ENCODE assay signal across 25 cellular contexts in the genomic region with DNA sequence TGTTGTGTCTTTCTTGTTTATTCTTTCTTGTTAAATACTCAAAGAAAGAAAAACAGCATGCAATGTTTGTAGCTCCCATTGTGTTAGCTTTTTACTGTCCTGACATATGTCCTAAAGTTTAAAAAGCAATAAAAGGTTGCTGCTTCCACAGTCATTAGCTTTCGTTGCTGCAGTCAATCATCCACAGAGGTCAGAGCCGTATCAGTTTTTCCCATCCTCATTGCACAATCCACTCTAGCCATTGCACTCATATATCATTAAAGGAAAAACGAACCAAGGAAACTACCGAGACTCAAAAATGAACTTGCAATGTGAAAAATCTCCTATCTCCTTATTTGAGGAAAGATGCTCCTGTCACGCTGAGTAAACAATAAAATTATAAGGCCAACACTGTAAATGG.
"Had no signal": no experiment of that assay in that cellular context is flagged by ENCODE, and none has a peak within 500 bp of the region (broad histone marks: within the 10 kb centered on the region; RNA-seq: fewer than 3 reads in every experiment).

No MANE protein-coding gene starts in this region.

- H3K4me1 ChIP-seq: heart right ventricle, left ventricle myocardium inferior, right atrium auricular region, stomach, testis, thyroid gland, transverse colon, upper lobe of left lung, vagina had no signal

- H3K4me1 Mint-ChIP-seq: naive B cell; natural killer cell; stimulated activated naive B cell treated with anti-CD40 and anti-IgM and Interleukin-4, amounts not matched to agents 10 μg/mL and 1 μg/mL and 100 μg/mL, for 72 hours had no signal

- H3K36me3 ChIP-seq: heart right ventricle, left ventricle myocardium inferior, ovary, right atrium auricular region, stomach, thyroid gland, transverse colon, upper lobe of left lung, vagina had no signal

- H3K27ac Mint-ChIP-seq: naive B cell; natural killer cell; progenitor cell of endocrine pancreas; stimulated activated naive B cell treated with anti-CD40 and anti-IgM and Interleukin-4, amounts not matched to agents 10 μg/mL and 1 μg/mL and 100 μg/mL, for 72 hours had no signal

- H3K4me3 Mint-ChIP-seq: naive B cell; natural killer cell; stimulated activated naive B cell treated with anti-CD40 and anti-IgM and Interleukin-4, amounts not matched to agents 10 μg/mL and 1 μg/mL and 100 μg/mL, for 72 hours had no signal

- ATAC-seq: heart right ventricle; left cardiac atrium; natural killer cell; sciatic nerve; stimulated activated naive B cell treated with anti-CD40 and anti-IgM and Interleukin-4, amounts not matched to agents 10 μg/mL and 1 μg/mL and 100 μg/mL, for 72 hours; stimulated activated naive CD8-positive, alpha-beta T cell treated with anti-CD3 and anti-CD28 coated beads, Interleukin-15, Interleukin-2, amounts not matched to agents 100 U/mL and 50 U/mL, for 24 hours had no signal

- H3K27me3 Mint-ChIP-seq: naive B cell; progenitor cell of endocrine pancreas; stimulated activated naive B cell treated with anti-CD40 and anti-IgM and Interleukin-4, amounts not matched to agents 10 μg/mL and 1 μg/mL and 100 μg/mL, for 72 hours had no signal

- DNase-seq: heart right ventricle; hippocampal formation; kidney glomerular epithelial cell; left cardiac atrium; left ventricle myocardium inferior; naive B cell; natural killer cell; ovary; stimulated activated CD4-positive, alpha-beta T cell treated with anti-CD3 and anti-CD28 coated beads, Interleukin-12 subunit alpha, Interleukin-12 subunit beta, amount 100 ng/mL, for 4 hours; stimulated activated CD4-positive, alpha-beta T cell treated with anti-CD3 and anti-CD28 coated beads, Interleukin-15, amount 100 ng/mL, for 24 hours; stimulated activated CD4-positive, alpha-beta T cell treated with anti-CD3 and anti-CD28 coated beads, Interleukin-2, amount 100 ng/mL, for 24 hours; stimulated activated CD4-positive, alpha-beta T cell treated with anti-CD3 and anti-CD28 coated beads, Interleukin-4, amount 100 ng/mL, for 1 hour; stimulated activated naive B cell treated with anti-CD40 and anti-IgM and Interleukin-4, amounts not matched to agents 10 μg/mL and 1 μg/mL and 100 μg/mL, for 72 hours; stimulated activated naive CD8-positive, alpha-beta T cell treated with anti-CD3 and anti-CD28 coated beads, Interleukin-15, Interleukin-2, amounts not matched to agents 100 U/mL and 50 U/mL, for 24 hours; stomach; testis; thyroid gland; transverse colon; upper lobe of left lung had no signal

- H3K9me3 ChIP-seq: left ventricle myocardium inferior, ovary, right atrium auricular region, testis, thyroid gland, transverse colon, upper lobe of left lung, vagina had no signal

- H3K4me3 ChIP-seq: heart right ventricle, left ventricle myocardium inferior, lung, ovary, right atrium auricular region, skin epidermis, stomach, testis, thyroid gland, transverse colon, upper lobe of left lung, vagina had no signal

- H3K27ac ChIP-seq: heart right ventricle, left ventricle myocardium inferior, ovary, right atrium auricular region, skin epidermis, stomach, testis, thyroid gland, transverse colon, upper lobe of left lung, vagina had no signal

- H3K27me3 ChIP-seq: heart right ventricle, ovary, right atrium auricular region, stomach, testis, thyroid gland, transverse colon, upper lobe of left lung, vagina had no signal

- H3K36me3 Mint-ChIP-seq: naive B cell; stimulated activated naive B cell treated with anti-CD40 and anti-IgM and Interleukin-4, amounts not matched to agents 10 μg/mL and 1 μg/mL and 100 μg/mL, for 72 hours had no signal
